20 cellular contexts compared by ENCODE assay signal in the genomic region with DNA sequence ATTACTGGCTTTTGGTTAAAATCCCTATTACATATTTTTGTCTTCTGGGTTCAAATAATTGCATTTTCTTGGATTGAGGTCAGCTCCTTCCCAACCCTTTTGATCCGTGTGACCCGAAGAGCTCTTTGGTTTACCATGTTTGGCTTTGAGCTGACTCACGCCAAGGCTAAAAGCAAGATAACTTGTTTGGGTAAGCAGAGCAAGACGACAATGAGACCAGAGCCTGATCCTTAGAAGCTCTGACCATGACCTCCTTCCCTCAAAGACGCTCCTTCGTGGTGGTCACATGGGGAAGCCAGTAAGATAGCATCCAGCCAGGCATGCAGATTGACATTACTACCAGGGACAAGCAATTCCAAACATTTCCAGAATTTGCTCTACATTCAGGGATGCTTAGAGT.
DNase-seq lines count a peak whose midpoint lies in the region; ATAC-seq and TF ChIP-seq lines count a peak whose summit lies in the region.
"Had no signal": no experiment of that assay in that cellular context is flagged by ENCODE, and none has a peak within 500 bp of the region (broad histone marks: within the 10 kb centered on the region; RNA-seq: fewer than 3 reads in every experiment).

No MANE protein-coding gene starts in this region.

- ATAC-seq in CD4-positive, alpha-beta T cell (ENCODE audit: poor library complexity): no peak
- no peak for ATAC-seq in natural killer cell treated with Interleukin-12 subunit alpha and Interleukin-12 subunit beta and Interleukin-15 and Interleukin-18, amount 100 ng/mL, for 72 hours
- ATAC-seq in HG02981 (IDR thresholded peaks at IDR 0.05; ENCODE audit: unreplicated experiment) (no peak), GM18907 (IDR thresholded peaks at IDR 0.05; ENCODE audit: unreplicated experiment) (no peak)

- no peaks in the 10 kb centered on the region for H3K27me3 ChIP-seq in CD4-positive, alpha-beta T cell (ENCODE audit: control insufficient read depth, insufficient read depth, low read length)
- H3K27me3 ChIP-seq in esophagus muscularis mucosa: no peaks in the 10 kb centered on the region
- H3K27me3 ChIP-seq: MG63, suprapubic skin had no signal

- peaks cover 12% of the 10 kb centered on the region for H3K27me3 Mint-ChIP-seq in CD4-positive, alpha-beta T cell
- H3K27me3 Mint-ChIP-seq in natural killer cell treated with Interleukin-12 subunit alpha and Interleukin-12 subunit beta and Interleukin-15 and Interleukin-18, amount 100 ng/mL, for 72 hours: no peaks in the 10 kb centered on the region

- CTCF ChIA-PET in CD4-positive, alpha-beta T cell (lab: Charles Lee): no interaction called here

- peak overlapping the region; percentile 37 for H3K27ac Mint-ChIP-seq in CD4-positive, alpha-beta T cell
- H3K27ac Mint-ChIP-seq in natural killer cell treated with Interleukin-12 subunit alpha and Interleukin-12 subunit beta and Interleukin-15 and Interleukin-18, amount 100 ng/mL, for 72 hours: peak overlapping the region; percentile 77 to 79
- H3K27ac Mint-ChIP-seq: T-helper 2 cell treated with Interferon-gamma antibody and Interleukin-4, amounts not matched to agents 5 μg/mL and 100 μg/mL, for 36 hours had no signal

- no peak for DNase-seq in CD4-positive, alpha-beta T cell
- DNase-seq in OCI-M1 (lab: John Stamatoyannopoulos, UW): peak; percentile 9
- DNase-seq in esophagus muscularis mucosa (ENCODE audit: extremely low spot score): peak; percentile 29
- DNase-seq in natural killer cell treated with Interleukin-12 subunit alpha and Interleukin-12 subunit beta and Interleukin-15 and Interleukin-18, amount 100 ng/mL, for 72 hours (ENCODE audit: low spot score): no peak
- DNase-seq in GF-D8 (lab: John Stamatoyannopoulos, UW): no peak
- no peak for DNase-seq in stimulated activated CD4-positive, alpha-beta T cell treated with anti-CD3 and anti-CD28 coated beads, Interleukin-4, amount 100 ng/mL, for 24 hours
- DNase-seq: activated CD4-positive, CD25-positive, alpha-beta regulatory T cell treated with anti-CD3 and anti-CD28 coated beads, Interleukin-2, amount 50 U/mL, for 72 hours; activated CD8-positive, alpha-beta memory T cell treated with anti-CD3 and anti-CD28 coated beads, Interleukin-2, amount 50 U/mL, for 4 hours; activated gamma-delta T cell treated with Interleukin-2 at 50 U/mL for 16 hours; COR-L47; mammary epithelial cell; MG63; NCI-H187 treated with DMSO at 0.1 percent for 48 hours; NCI-H524; right cardiac atrium had no signal

- POLR2A ChIA-PET in CD4-positive, alpha-beta T cell (lab: Charles Lee): no interaction called here

- H3K36me3 ChIP-seq in esophagus muscularis mucosa: no peaks in the 10 kb centered on the region
- H3K36me3 ChIP-seq: MG63, suprapubic skin had no signal

- TF ChIP-seq EP300 in esophagus muscularis mucosa (IDR thresholded peaks at IDR 0.05): no peak

- intact Hi-C loops in CD4-positive, alpha-beta T cell (cut with DNase I, micrococcal nuclease): loop anchor here in 1 of 2 experiments (10.0 kb wide), 2 partner anchors 219 to 279 kb away; a partner anchor contains a TSS
- intact Hi-C loops in esophagus muscularis mucosa (cut with DNase I): no loop called here

- H3K4me1 ChIP-seq in esophagus muscularis mucosa: peaks cover 7 to 22% (median 19%) of the 10 kb centered on the region in 4 donors

- no peaks in the 10 kb centered on the region for H3K9me3 ChIP-seq in CD4-positive, alpha-beta T cell (ENCODE audit: control insufficient read depth, low read length)
- H3K9me3 ChIP-seq in esophagus muscularis mucosa: no peaks in the 10 kb centered on the region
- H3K9me3 ChIP-seq: MG63, suprapubic skin had no signal

- peaks cover 8% of the 10 kb centered on the region for H3K9me3 Mint-ChIP-seq in CD4-positive, alpha-beta T cell
- peaks cover 8% of the 10 kb centered on the region for H3K9me3 Mint-ChIP-seq in natural killer cell treated with Interleukin-12 subunit alpha and Interleukin-12 subunit beta and Interleukin-15 and Interleukin-18, amount 100 ng/mL, for 72 hours

- no peak for TF ChIP-seq CTCF in CD4-positive, alpha-beta T cell (IDR thresholded peaks at IDR 0.05)
- TF ChIP-seq CTCF in esophagus muscularis mucosa (IDR thresholded peaks at IDR 0.05): no peak

- no peak overlapping the region for H3K4me3 ChIP-seq in esophagus muscularis mucosa
- H3K4me3 ChIP-seq: coronary artery, MG63, suprapubic skin had no signal

- peaks cover 4% of the 10 kb centered on the region for H3K36me3 Mint-ChIP-seq in CD4-positive, alpha-beta T cell (ENCODE audit: low read depth)
- peaks cover 33% of the 10 kb centered on the region for H3K36me3 Mint-ChIP-seq in natural killer cell treated with Interleukin-12 subunit alpha and Interleukin-12 subunit beta and Interleukin-15 and Interleukin-18, amount 100 ng/mL, for 72 hours

- H3K27ac ChIP-seq in CD4-positive, alpha-beta T cell (ENCODE audit: low read depth, low read length): no peak overlapping the region
- H3K27ac ChIP-seq in esophagus muscularis mucosa (replicated peaks in 1 of 4): no peak overlapping the region
- H3K27ac ChIP-seq: coronary artery, suprapubic skin had no signal

- peaks cover 71% of the 10 kb centered on the region for H3K4me1 Mint-ChIP-seq in CD4-positive, alpha-beta T cell (ENCODE audit: low read depth)
- peaks cover 53 to 55% of the 10 kb centered on the region in 2 donors for H3K4me1 Mint-ChIP-seq in natural killer cell treated with Interleukin-12 subunit alpha and Interleukin-12 subunit beta and Interleukin-15 and Interleukin-18, amount 100 ng/mL, for 72 hours (ENCODE audit: low read depth in 2 of 2)

- 94% methylated on average over 6 of the region's 6 CpGs for WGBS in esophagus muscularis mucosa

- no peak overlapping the region for H3K4me3 Mint-ChIP-seq in CD4-positive, alpha-beta T cell
- no peak overlapping the region for H3K4me3 Mint-ChIP-seq in natural killer cell treated with Interleukin-12 subunit alpha and Interleukin-12 subunit beta and Interleukin-15 and Interleukin-18, amount 100 ng/mL, for 72 hours
- H3K4me3 Mint-ChIP-seq: T-helper 2 cell treated with Interferon-gamma antibody and Interleukin-4, amounts not matched to agents 5 μg/mL and 100 μg/mL, for 36 hours had no signal

- TF ChIP-seq POLR2A in esophagus muscularis mucosa (IDR thresholded peaks at IDR 0.05; ENCODE audit: low read depth): no peak

Comparison
In these comparisons a context has a peak if more than half of its experiments do, and no peak if none do; other contexts are left out.
1. DNase-seq: peak in OCI-M1 (single experiment) and esophagus muscularis mucosa (single experiment); none in CD4-positive, alpha-beta T cell (0 of 10), natural killer cell treated with Interleukin-12 subunit alpha and Interleukin-12 subunit beta and Interleukin-15 and Interleukin-18, amount 100 ng/mL, for 72 hours (single experiment), GF-D8 (single experiment) and stimulated activated CD4-positive, alpha-beta T cell treated with anti-CD3 and anti-CD28 coated beads, Interleukin-4, amount 100 ng/mL, for 24 hours (single experiment).